In the genomic region with DNA sequence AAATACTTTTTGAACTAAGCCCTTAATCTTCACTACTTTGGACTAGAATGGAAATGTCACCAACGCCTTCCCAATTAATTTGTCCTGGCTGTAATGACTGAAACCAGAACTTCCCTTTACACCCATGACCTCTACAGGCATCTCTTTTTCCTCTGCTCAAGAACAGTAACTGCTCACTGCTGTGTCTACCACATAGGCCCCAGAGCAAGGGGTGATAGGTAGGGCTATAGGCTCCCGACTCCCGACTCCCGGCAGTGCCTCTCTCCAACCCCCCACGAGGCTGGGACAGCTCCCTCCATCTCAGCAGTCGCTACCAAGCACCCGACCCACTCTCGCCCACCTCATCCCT, we compare ENCODE assay signal across 8 cellular contexts.
DNase-seq lines count a peak whose midpoint lies in the region; ATAC-seq and TF ChIP-seq lines count a peak whose summit lies in the region.

No MANE protein-coding gene starts in this region.

- H3K4me1 Mint-ChIP-seq in T-helper 1 cell treated with Interleukin-12 subunit alpha and Interleukin-12 subunit beta and Interleukin-4 antibody, amounts not matched to agents 30 μg/mL and 1 μg/mL, for 36 hours (ENCODE audit: low read depth): peaks cover 31% of the 10 kb centered on the region

- H3K4me3 Mint-ChIP-seq in T-helper 1 cell treated with Interleukin-12 subunit alpha and Interleukin-12 subunit beta and Interleukin-4 antibody, amounts not matched to agents 30 μg/mL and 1 μg/mL, for 36 hours: peak overlapping the region; percentile 93

- peaks cover 8% of the 10 kb centered on the region for H3K27me3 Mint-ChIP-seq in T-helper 1 cell treated with Interleukin-12 subunit alpha and Interleukin-12 subunit beta and Interleukin-4 antibody, amounts not matched to agents 30 μg/mL and 1 μg/mL, for 36 hours (ENCODE audit: low read depth)

- no peaks in the 10 kb centered on the region for H3K9me3 Mint-ChIP-seq in T-helper 1 cell treated with Interleukin-12 subunit alpha and Interleukin-12 subunit beta and Interleukin-4 antibody, amounts not matched to agents 30 μg/mL and 1 μg/mL, for 36 hours

- TF ChIP-seq CTCF in fibroblast of pulmonary artery (IDR thresholded peaks at IDR 0.05; ENCODE audit: low read length, missing control alignments): no peak
- TF ChIP-seq CTCF in retinal pigment epithelial cell (conservative IDR thresholded peaks at IDR 0.05; ENCODE audit: low read depth, low read length): no peak

- H3K4me3 ChIP-seq in fibroblast of pulmonary artery (replicated peaks; ENCODE audit: low read depth, low read length) (peak overlapping the region; percentile 71), retinal pigment epithelial cell (ENCODE audit: low read length) (peak overlapping the region; percentile 49)

- DNase-seq in T-helper 1 cell (no peak), fibroblast of pulmonary artery (ENCODE audit: low read depth) (no peak), retinal pigment epithelial cell (ENCODE audit: low read depth) (no peak), NCI-H2171 (lab: John Stamatoyannopoulos, UW) (no peak), DMS79 treated with DMSO at 0.1 percent for 48 hours (lab: John Stamatoyannopoulos, UW) (no peak)

- H3K36me3 Mint-ChIP-seq in T-helper 1 cell treated with Interleukin-12 subunit alpha and Interleukin-12 subunit beta and Interleukin-4 antibody, amounts not matched to agents 30 μg/mL and 1 μg/mL, for 36 hours (ENCODE audit: low read depth): peaks cover 2% of the 10 kb centered on the region

- peak; percentile 55 for ATAC-seq in HG02870 (IDR thresholded peaks at IDR 0.05; ENCODE audit: unreplicated experiment)
- ATAC-seq in SK-N-SH treated with all-trans-retinoic acid at 6 μM for 48 hours: peak; percentile 76; the same call in 2 of the 3 replicates

- H3K27ac Mint-ChIP-seq in T-helper 1 cell treated with Interleukin-12 subunit alpha and Interleukin-12 subunit beta and Interleukin-4 antibody, amounts not matched to agents 30 μg/mL and 1 μg/mL, for 36 hours: peak overlapping the region; percentile 95

TF ChIP-seq in SK-N-SH treated with all-trans-retinoic acid at 6 μM for 48 hours, 23 proteins besides CTCF, POLR2A, EP300 and RAD21:
- TF ChIP-seq ZNF565 (CRISPR knock-in tag; conservative IDR thresholded peaks at IDR 0.05; ENCODE audit: low read depth) (no peak), TCF4 (CRISPR knock-in tag; IDR thresholded peaks at IDR 0.05; ENCODE audit: borderline replicate concordance) (0 out of 2 replicates have a peak, but pooled peaks have one; percentile 25), ZNF8 (CRISPR knock-in tag; IDR thresholded peaks at IDR 0.05) (no peak), SNAI2 (CRISPR knock-in tag; IDR thresholded peaks at IDR 0.05) (no peak), ARNTL (CRISPR knock-in tag; IDR thresholded peaks at IDR 0.05; ENCODE audit: borderline replicate concordance, low read depth) (no peak), PPARA (CRISPR knock-in tag; IDR thresholded peaks at IDR 0.05; ENCODE audit: borderline replicate concordance) (no peak), ESRRG (CRISPR knock-in tag; IDR thresholded peaks at IDR 0.05) (no peak), ZNF70 (CRISPR knock-in tag; IDR thresholded peaks at IDR 0.05) (no peak), ZFP30 (CRISPR knock-in tag; IDR thresholded peaks at IDR 0.05) (no peak), CSDC2 (CRISPR knock-in tag; IDR thresholded peaks at IDR 0.05) (peak; percentile 64; the same call in 1 of the 2 replicates), ISL1 (CRISPR knock-in tag; IDR thresholded peaks at IDR 0.05) (no peak), RARB (CRISPR knock-in tag; IDR thresholded peaks at IDR 0.05) (no peak), GLIS3 (CRISPR knock-in tag; IDR thresholded peaks at IDR 0.05) (peak; percentile 77), TOX (CRISPR knock-in tag; IDR thresholded peaks at IDR 0.05; ENCODE audit: borderline replicate concordance) (no peak)
- TF ChIP-seq, protein P1, sequence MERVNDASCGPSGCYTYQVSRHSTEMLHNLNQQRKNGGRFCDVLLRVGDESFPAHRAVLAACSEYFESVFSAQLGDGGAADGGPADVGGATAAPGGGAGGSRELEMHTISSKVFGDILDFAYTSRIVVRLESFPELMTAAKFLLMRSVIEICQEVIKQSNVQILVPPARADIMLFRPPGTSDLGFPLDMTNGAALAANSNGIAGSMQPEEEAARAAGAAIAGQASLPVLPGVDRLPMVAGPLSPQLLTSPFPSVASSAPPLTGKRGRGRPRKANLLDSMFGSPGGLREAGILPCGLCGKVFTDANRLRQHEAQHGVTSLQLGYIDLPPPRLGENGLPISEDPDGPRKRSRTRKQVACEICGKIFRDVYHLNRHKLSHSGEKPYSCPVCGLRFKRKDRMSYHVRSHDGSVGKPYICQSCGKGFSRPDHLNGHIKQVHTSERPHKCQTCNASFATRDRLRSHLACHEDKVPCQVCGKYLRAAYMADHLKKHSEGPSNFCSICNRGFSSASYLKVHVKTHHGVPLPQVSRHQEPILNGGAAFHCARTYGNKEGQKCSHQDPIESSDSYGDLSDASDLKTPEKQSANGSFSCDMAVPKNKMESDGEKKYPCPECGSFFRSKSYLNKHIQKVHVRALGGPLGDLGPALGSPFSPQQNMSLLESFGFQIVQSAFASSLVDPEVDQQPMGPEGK (CRISPR knock-in tag; IDR thresholded peaks at IDR 0.05; ENCODE audit: borderline replicate concordance): no peak; the same call in 1 of the 2 replicates
- TF ChIP-seq, protein P2, sequence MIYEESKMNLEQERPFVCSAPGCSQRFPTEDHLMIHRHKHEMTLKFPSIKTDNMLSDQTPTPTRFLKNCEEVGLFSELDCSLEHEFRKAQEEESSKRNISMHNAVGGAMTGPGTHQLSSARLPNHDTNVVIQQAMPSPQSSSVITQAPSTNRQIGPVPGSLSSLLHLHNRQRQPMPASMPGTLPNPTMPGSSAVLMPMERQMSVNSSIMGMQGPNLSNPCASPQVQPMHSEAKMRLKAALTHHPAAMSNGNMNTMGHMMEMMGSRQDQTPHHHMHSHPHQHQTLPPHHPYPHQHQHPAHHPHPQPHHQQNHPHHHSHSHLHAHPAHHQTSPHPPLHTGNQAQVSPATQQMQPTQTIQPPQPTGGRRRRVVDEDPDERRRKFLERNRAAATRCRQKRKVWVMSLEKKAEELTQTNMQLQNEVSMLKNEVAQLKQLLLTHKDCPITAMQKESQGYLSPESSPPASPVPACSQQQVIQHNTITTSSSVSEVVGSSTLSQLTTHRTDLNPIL (CRISPR knock-in tag; IDR thresholded peaks at IDR 0.05; ENCODE audit: low read depth): 0 out of 2 replicates have a peak, but pooled peaks have one; percentile 50
- TF ChIP-seq, protein P3, sequence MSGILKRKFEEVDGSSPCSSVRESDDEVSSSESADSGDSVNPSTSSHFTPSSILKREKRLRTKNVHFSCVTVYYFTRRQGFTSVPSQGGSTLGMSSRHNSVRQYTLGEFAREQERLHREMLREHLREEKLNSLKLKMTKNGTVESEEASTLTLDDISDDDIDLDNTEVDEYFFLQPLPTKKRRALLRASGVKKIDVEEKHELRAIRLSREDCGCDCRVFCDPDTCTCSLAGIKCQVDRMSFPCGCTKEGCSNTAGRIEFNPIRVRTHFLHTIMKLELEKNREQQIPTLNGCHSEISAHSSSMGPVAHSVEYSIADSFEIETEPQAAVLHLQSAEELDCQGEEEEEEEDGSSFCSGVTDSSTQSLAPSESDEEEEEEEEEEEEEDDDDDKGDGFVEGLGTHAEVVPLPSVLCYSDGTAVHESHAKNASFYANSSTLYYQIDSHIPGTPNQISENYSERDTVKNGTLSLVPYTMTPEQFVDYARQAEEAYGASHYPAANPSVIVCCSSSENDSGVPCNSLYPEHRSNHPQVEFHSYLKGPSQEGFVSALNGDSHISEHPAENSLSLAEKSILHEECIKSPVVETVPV (CRISPR knock-in tag; IDR thresholded peaks at IDR 0.05): peak; percentile 78
